In genomic region chr5:32505718-32506117, GRCh38 we compare ENCODE assay signal across 10 cellular contexts.
A peak's percentile ranks its signal among the peaks of the same experiment; 100 is the strongest.
DNase-seq lines count a peak whose midpoint lies in the region; ATAC-seq and TF ChIP-seq lines count a peak whose summit lies in the region.
"Had no signal": no experiment of that assay in that cellular context is flagged by ENCODE, and none has a peak within 500 bp of the region (broad histone marks: within the 10 kb centered on the region; RNA-seq: fewer than 3 reads in every experiment).

No MANE protein-coding gene starts in this region.

- no peak overlapping the region for H3K4me3 ChIP-seq in heart left ventricle
- H3K4me3 ChIP-seq in skin epidermis, result no peak overlapping the region

- H3K4me1 Mint-ChIP-seq in HFFc6 (ENCODE audit: low read depth), result peaks cover 57% of the 10 kb centered on the region

- no peaks in the 10 kb centered on the region for H3K36me3 ChIP-seq in heart left ventricle
- H3K36me3 ChIP-seq: neutrophil had no signal

- peak in 3 of 4 donors; percentile 3 to 14 (median 9) for ATAC-seq in heart left ventricle
- no peak for ATAC-seq in GM21737 (IDR thresholded peaks at IDR 0.05; ENCODE audit: unreplicated experiment)
- ATAC-seq in left colon, result no peak

- WGBS in heart left ventricle, 4 donors, result 41 to 58% (median 51%) methylated on average over 2 to 3 of the region's 3 CpGs

- peak overlapping the region; percentile 73 for H3K4me3 Mint-ChIP-seq in HFFc6

- no peaks in the 10 kb centered on the region for H3K9me3 Mint-ChIP-seq in HFFc6

- no peaks in the 10 kb centered on the region for H3K9me3 ChIP-seq in heart left ventricle
- H3K9me3 ChIP-seq: neutrophil had no signal

- TF ChIP-seq CTCF in HFFc6 (IDR thresholded peaks at IDR 0.05) (no peak), VCaP (conservative IDR thresholded peaks at IDR 0.05) (no peak), heart left ventricle (IDR thresholded peaks at IDR 0.05) (no peak)

- H3K27me3 ChIP-seq in heart left ventricle, result peaks cover 0 to 5% (median 0%) of the 10 kb centered on the region in 9 donors

- H3K36me3 Mint-ChIP-seq in HFFc6 (ENCODE audit: low read depth), result no peaks in the 10 kb centered on the region

- H3K27ac Mint-ChIP-seq in HFFc6, result peak overlapping the region; percentile 83

- intact Hi-C loops in heart left ventricle (cut with DNase I) (loop anchor here in 2 of 10 donors (1.0 to 5.0 kb wide), 2 partner anchors 15 to 82 kb away; partner anchors contain the start of gene SUB1 (in 2 of the 2)), left colon (cut with DNase I, micrococcal nuclease) (no loop called here)

- DNase-seq in HFFc6, result peak; percentile 34
- no peak for DNase-seq in heart left ventricle
- DNase-seq in left colon, result no peak
- DNase-seq in SHP77 (lab: John Stamatoyannopoulos, UW), result no peak
- DNase-seq in MV-4-11 (lab: John Stamatoyannopoulos, UW), result no peak
- DNase-seq: activated naive CD4-positive, alpha-beta T cell treated with anti-CD3 and anti-CD28 coated beads, Interleukin-2, amount 50 U/mL, for 16 hours had no signal

- peaks cover 0 to 43% (median 27%) of the 10 kb centered on the region in 12 donors for H3K4me1 ChIP-seq in heart left ventricle

- peaks cover 7% of the 10 kb centered on the region for H3K27me3 Mint-ChIP-seq in HFFc6 (ENCODE audit: insufficient read depth)

- no peak for TF ChIP-seq POLR2A in heart left ventricle (IDR thresholded peaks at IDR 0.05)

- H3K27ac ChIP-seq in VCaP (peak overlapping the region; percentile 23; the same call in 1 of the 2 replicates), heart left ventricle (peak overlapping the region in 5 of 12 donors; percentile 6 to 73 (median 12)), skin epidermis (peak overlapping the region in 13 of 21 experiments; percentile 28 to 75 (median 41))
- H3K27ac ChIP-seq: neutrophil had no signal

Comparison
In these comparisons a context has a peak if more than half of its experiments do, and no peak if none do; other contexts are left out.
1. ATAC-seq: peak in heart left ventricle (3 of 4); none in GM21737 (single experiment) and left colon (single experiment).